16 cellular contexts compared by ENCODE assay signal in genomic region chr1:235878082-235878781, GRCh38. TPM values are rescaled to one million over a fixed set of nuclear protein-coding genes. Genes with fewer than 3 reads are reported as not detected.
DNase-seq lines count a peak whose midpoint lies in the region; ATAC-seq and TF ChIP-seq lines count a peak whose summit lies in the region.
"Had no signal": no experiment of that assay in that cellular context is flagged by ENCODE, and none has a peak within 500 bp of the region (broad histone marks: within the 10 kb centered on the region; RNA-seq: fewer than 3 reads in every experiment).

No MANE protein-coding gene starts in this region.

- no peak overlapping the region for H2AFZ ChIP-seq in mesenchymal stem cell (ENCODE audit: low read depth, low read length)

- TF ChIP-seq EP300 in upper lobe of left lung (IDR thresholded peaks at IDR 0.05): no peak

- no peak for ATAC-seq in natural killer cell treated with Interleukin-12 subunit alpha and Interleukin-12 subunit beta and Interleukin-15 and Interleukin-18, amount 100 ng/mL, for 72 hours
- ATAC-seq in natural killer cell (no peak), upper lobe of left lung (ENCODE audit: low FRiP score in 2 of 2) (peak; percentile 5 to 63), GM21423 (IDR thresholded peaks at IDR 0.05; ENCODE audit: unreplicated experiment) (no peak), HG02840 (IDR thresholded peaks at IDR 0.05; ENCODE audit: low FRiP score, unreplicated experiment) (no peak)
- ATAC-seq: stimulated activated naive CD8-positive, alpha-beta T cell treated with anti-CD3 and anti-CD28 coated beads, Interleukin-15, Interleukin-2, amounts not matched to agents 100 U/mL and 50 U/mL, for 24 hours had no signal

- H4K8ac ChIP-seq in mesenchymal stem cell (ENCODE audit: low read length): no peak overlapping the region

- H3K27ac ChIP-seq in layer of hippocampus (ENCODE audit: low read depth, low read length): peak overlapping the region; percentile 32
- peak overlapping the region in 2 of 4 donors; percentile 37 to 48 for H3K27ac ChIP-seq in upper lobe of left lung
- H3K27ac ChIP-seq in mesenchymal stem cell (ENCODE audit: low read length, poor library complexity, severe bottlenecking): no peak overlapping the region
- H3K27ac ChIP-seq: SK-N-MC had no signal

- no peak for TF ChIP-seq CTCF in natural killer cell (IDR thresholded peaks at IDR 0.05)
- TF ChIP-seq CTCF in upper lobe of left lung (IDR thresholded peaks at IDR 0.05): no peak

- no peak for TF ChIP-seq POLR2A in upper lobe of left lung (IDR thresholded peaks at IDR 0.05)

- intact Hi-C loops in natural killer cell (cut with micrococcal nuclease): no loop called here
- intact Hi-C loops in activated T-helper 1 cell treated with anti-CD3 and anti-CD28 coated beads, Interleukin-12 subunit alpha, Interleukin-12 subunit beta, Interleukin-2, Interleukin-4 antibody, amounts not matched to agents 30 ng/mL and 10 ng/mL and 1 ng/mL, durations not matched to agents 14 hours and 24 hours and 36 hours (cut with micrococcal nuclease): no loop called here

- WGBS in upper lobe of left lung, 2 donors: 62 to 75% methylated on average over 6 of the region's 6 CpGs
- 80% methylated on average over 6 of the region's 6 CpGs for WGBS in mesenchymal stem cell

- no peak overlapping the region for H2BK5ac ChIP-seq in mesenchymal stem cell (ENCODE audit: low read depth, low read length, poor library complexity, severe bottlenecking)

- no peaks in the 10 kb centered on the region for H3K9me3 Mint-ChIP-seq in natural killer cell treated with Interleukin-12 subunit alpha and Interleukin-12 subunit beta and Interleukin-15 and Interleukin-18, amount 100 ng/mL, for 72 hours
- no peaks in the 10 kb centered on the region for H3K9me3 Mint-ChIP-seq in natural killer cell
- no peaks in the 10 kb centered on the region for H3K9me3 Mint-ChIP-seq in activated T-helper 1 cell treated with anti-CD3 and anti-CD28 coated beads, Interleukin-12 subunit alpha, Interleukin-12 subunit beta, Interleukin-2, Interleukin-4 antibody, amounts not matched to agents 30 ng/mL and 10 ng/mL and 1 ng/mL, durations not matched to agents 14 hours and 24 hours and 36 hours

- H3K27me3 Mint-ChIP-seq in natural killer cell treated with Interleukin-12 subunit alpha and Interleukin-12 subunit beta and Interleukin-15 and Interleukin-18, amount 100 ng/mL, for 72 hours: no peaks in the 10 kb centered on the region
- no peaks in the 10 kb centered on the region for H3K27me3 Mint-ChIP-seq in natural killer cell (ENCODE audit: low read depth in 2 of 2)
- H3K27me3 Mint-ChIP-seq in activated T-helper 1 cell treated with anti-CD3 and anti-CD28 coated beads, Interleukin-12 subunit alpha, Interleukin-12 subunit beta, Interleukin-2, Interleukin-4 antibody, amounts not matched to agents 30 ng/mL and 10 ng/mL and 1 ng/mL, durations not matched to agents 14 hours and 24 hours and 36 hours (ENCODE audit: insufficient read depth): no peaks in the 10 kb centered on the region

- H4K91ac ChIP-seq in mesenchymal stem cell (ENCODE audit: low read length): no peak overlapping the region

- no peaks in the 10 kb centered on the region for H3K36me3 Mint-ChIP-seq in natural killer cell treated with Interleukin-12 subunit alpha and Interleukin-12 subunit beta and Interleukin-15 and Interleukin-18, amount 100 ng/mL, for 72 hours
- H3K36me3 Mint-ChIP-seq in natural killer cell: no peaks in the 10 kb centered on the region
- peaks cover 16% of the 10 kb centered on the region for H3K36me3 Mint-ChIP-seq in activated T-helper 1 cell treated with anti-CD3 and anti-CD28 coated beads, Interleukin-12 subunit alpha, Interleukin-12 subunit beta, Interleukin-2, Interleukin-4 antibody, amounts not matched to agents 30 ng/mL and 10 ng/mL and 1 ng/mL, durations not matched to agents 14 hours and 24 hours and 36 hours (ENCODE audit: low read depth)

- no peak overlapping the region for H2BK12ac ChIP-seq in mesenchymal stem cell (ENCODE audit: low read length in 2 of 2)

- H3K27ac Mint-ChIP-seq in natural killer cell treated with Interleukin-12 subunit alpha and Interleukin-12 subunit beta and Interleukin-15 and Interleukin-18, amount 100 ng/mL, for 72 hours: peak overlapping the region in 1 of 2 donors; percentile 85
- H3K27ac Mint-ChIP-seq in natural killer cell: peak overlapping the region in 1 of 2 donors; percentile 96
- H3K27ac Mint-ChIP-seq in activated T-helper 1 cell treated with anti-CD3 and anti-CD28 coated beads, Interleukin-12 subunit alpha, Interleukin-12 subunit beta, Interleukin-2, Interleukin-4 antibody, amounts not matched to agents 30 ng/mL and 10 ng/mL and 1 ng/mL, durations not matched to agents 14 hours and 24 hours and 36 hours: peak overlapping the region; percentile 98

- no peak overlapping the region for H3K18ac ChIP-seq in mesenchymal stem cell (ENCODE audit: low read depth in 1 of 2, low read length in 2 of 2)

- peak overlapping the region in 1 of 2 experiments; percentile 46 for H3K23ac ChIP-seq in mesenchymal stem cell (ENCODE audit: low read length in 2 of 2)

- H3K36me3 ChIP-seq in upper lobe of left lung (no peaks in the 10 kb centered on the region), mesenchymal stem cell (ENCODE audit: control insufficient read depth in 1 of 2, insufficient read depth in 2 of 2, low read depth in 1 of 2, low read length in 2 of 2) (no peaks in the 10 kb centered on the region)
- H3K36me3 ChIP-seq: BE2C had no signal

- H3K27me3 ChIP-seq in layer of hippocampus (ENCODE audit: control insufficient read depth, insufficient read depth, low read length) (no peaks in the 10 kb centered on the region), upper lobe of left lung (no peaks in the 10 kb centered on the region), mesenchymal stem cell (ENCODE audit: control insufficient read depth in 1 of 2, insufficient read depth in 1 of 2, low read length in 2 of 2) (no peaks in the 10 kb centered on the region)
- H3K27me3 ChIP-seq: BE2C had no signal

- H3K4me2 ChIP-seq in mesenchymal stem cell (ENCODE audit: low read length, poor library complexity, severe bottlenecking): no peak overlapping the region

- peaks cover 2 to 15% (median 9%) of the 10 kb centered on the region in 4 donors for H3K4me1 ChIP-seq in upper lobe of left lung
- peaks cover 3% of the 10 kb centered on the region for H3K4me1 ChIP-seq in mesenchymal stem cell (ENCODE audit: control insufficient read depth, insufficient read depth, low read depth, low read length)

- no peak overlapping the region for H3K14ac ChIP-seq in mesenchymal stem cell (ENCODE audit: low read length in 2 of 2)

- H2AK5ac ChIP-seq in mesenchymal stem cell (ENCODE audit: low read length, severe bottlenecking): no peak overlapping the region

- H2BK120ac ChIP-seq in mesenchymal stem cell (ENCODE audit: low read depth, low read length): no peak overlapping the region

- no peak overlapping the region for H3K4ac ChIP-seq in mesenchymal stem cell (ENCODE audit: low read depth in 1 of 2, low read length in 2 of 2)

- peak overlapping the region; percentile 11 for H3K4me3 Mint-ChIP-seq in natural killer cell treated with Interleukin-12 subunit alpha and Interleukin-12 subunit beta and Interleukin-15 and Interleukin-18, amount 100 ng/mL, for 72 hours
- H3K4me3 Mint-ChIP-seq in natural killer cell: no peak overlapping the region
- H3K4me3 Mint-ChIP-seq in activated T-helper 1 cell treated with anti-CD3 and anti-CD28 coated beads, Interleukin-12 subunit alpha, Interleukin-12 subunit beta, Interleukin-2, Interleukin-4 antibody, amounts not matched to agents 30 ng/mL and 10 ng/mL and 1 ng/mL, durations not matched to agents 14 hours and 24 hours and 36 hours: no peak overlapping the region

- DNase-seq in natural killer cell treated with Interleukin-12 subunit alpha and Interleukin-12 subunit beta and Interleukin-15 and Interleukin-18, amount 100 ng/mL, for 72 hours (ENCODE audit: low spot score): no peak
- DNase-seq in natural killer cell (no peak), upper lobe of left lung (no peak), mesenchymal stem cell (no peak)
- DNase-seq in activated T-helper 1 cell treated with anti-CD3 and anti-CD28 coated beads, Interleukin-12 subunit alpha, Interleukin-12 subunit beta, Interleukin-2, Interleukin-4 antibody, amounts not matched to agents 30 ng/mL and 10 ng/mL and 1 ng/mL, durations not matched to agents 14 hours and 24 hours and 36 hours (ENCODE audit: low spot score): no peak
- DNase-seq: activated CD4-positive, CD25-positive, alpha-beta regulatory T cell treated with anti-CD3 and anti-CD28 coated beads, Interleukin-2, amount 50 U/mL, for 72 hours; activated gamma-delta T cell; BE2C; NCI-H1092; NCI-H82; stimulated activated CD4-positive, alpha-beta T cell treated with anti-CD3 and anti-CD28 coated beads, Interleukin-4, amount 100 ng/mL, for 4 hours; stimulated activated naive CD8-positive, alpha-beta T cell treated with anti-CD3 and anti-CD28 coated beads, Interleukin-15, Interleukin-2, amounts not matched to agents 100 U/mL and 50 U/mL, for 24 hours had no signal

- H3K9ac ChIP-seq in mesenchymal stem cell (ENCODE audit: low read length): no peak overlapping the region

- H3K4me1 Mint-ChIP-seq in natural killer cell treated with Interleukin-12 subunit alpha and Interleukin-12 subunit beta and Interleukin-15 and Interleukin-18, amount 100 ng/mL, for 72 hours (ENCODE audit: low read depth in 2 of 2): peaks cover 52 to 93% of the 10 kb centered on the region in 2 donors
- H3K4me1 Mint-ChIP-seq in natural killer cell: peaks cover 54 to 60% of the 10 kb centered on the region in 2 donors
- H3K4me1 Mint-ChIP-seq in activated T-helper 1 cell treated with anti-CD3 and anti-CD28 coated beads, Interleukin-12 subunit alpha, Interleukin-12 subunit beta, Interleukin-2, Interleukin-4 antibody, amounts not matched to agents 30 ng/mL and 10 ng/mL and 1 ng/mL, durations not matched to agents 14 hours and 24 hours and 36 hours (ENCODE audit: low read depth): peaks cover 92% of the 10 kb centered on the region

- no peaks in the 10 kb centered on the region for H3K9me3 ChIP-seq in upper lobe of left lung
- no peaks in the 10 kb centered on the region for H3K9me3 ChIP-seq in mesenchymal stem cell (ENCODE audit: control insufficient read depth, low read length)
- H3K9me3 ChIP-seq: BE2C had no signal

- H3K79me1 ChIP-seq in mesenchymal stem cell (replicated peaks; ENCODE audit: low read length, poor library complexity, severe bottlenecking): no peaks in the 10 kb centered on the region

- no peak overlapping the region for H2BK15ac ChIP-seq in mesenchymal stem cell (ENCODE audit: low read depth, poor library complexity, severe bottlenecking)

- H3K4me3 ChIP-seq in upper lobe of left lung: no peak overlapping the region
- H3K4me3 ChIP-seq in mesenchymal stem cell (ENCODE audit: insufficient read depth in 1 of 2, low read depth in 1 of 2, low read length in 2 of 2): no peak overlapping the region
- H3K4me3 ChIP-seq: SK-N-MC had no signal

RNA-seq across cellular contexts. Expression of gene LYST, which starts 11.5 kb away (rescaled TPM):
- 10 to 100 TPM; 68.8 to 91.2 TPM for total RNA-seq in natural killer cell treated with Interleukin-12 subunit alpha and Interleukin-12 subunit beta and Interleukin-15 and Interleukin-18, amount 100 ng/mL, for 72 hours
- total RNA-seq in natural killer cell (100 to 1,000 TPM in 1 of 3 donors, 10 to 100 TPM in 2; 89.9 to 115 (median 93.6) TPM), upper lobe of left lung (10 to 100 TPM; 34.0 to 87.0 (median 54.0) TPM)
- total RNA-seq in activated T-helper 1 cell treated with anti-CD3 and anti-CD28 coated beads, Interleukin-12 subunit alpha, Interleukin-12 subunit beta, Interleukin-2, Interleukin-4 antibody, amounts not matched to agents 30 ng/mL and 10 ng/mL and 1 ng/mL, durations not matched to agents 14 hours and 24 hours and 36 hours: 144 and 145 TPM in 2 replicates
- polyA plus RNA-seq in mesenchymal stem cell (2013, experiment 1 of 2): 4.3 TPM
- polyA plus RNA-seq in mesenchymal stem cell (2013, experiment 2 of 2): 5.7 TPM

Comparison
In these comparisons a context has a peak if more than half of its experiments do, and no peak if none do; other contexts are left out.
1. ATAC-seq: peak in upper lobe of left lung (2 of 2); none in natural killer cell treated with Interleukin-12 subunit alpha and Interleukin-12 subunit beta and Interleukin-15 and Interleukin-18, amount 100 ng/mL, for 72 hours (0 of 2), natural killer cell (0 of 3), GM21423 (single experiment) and HG02840 (single experiment).